ENCODE assay signal across 31 cellular contexts in the genomic region with DNA sequence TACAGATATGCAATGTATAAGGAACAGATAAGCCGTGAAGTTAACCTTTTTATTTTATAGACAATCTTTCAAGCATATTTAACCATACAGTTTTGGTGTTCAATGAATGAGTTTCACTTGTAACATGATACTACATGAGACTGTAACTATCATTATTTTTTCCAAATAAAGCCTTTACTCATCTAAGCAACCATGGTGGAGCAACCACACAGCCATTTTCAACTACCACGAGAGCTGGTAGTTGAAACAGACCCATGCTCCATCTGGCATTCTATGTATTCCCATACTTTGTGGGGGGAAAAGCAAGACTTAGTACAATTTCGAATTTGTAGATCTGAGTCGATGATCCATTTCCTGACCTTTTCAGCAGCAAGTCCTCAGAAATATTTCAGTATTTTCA.
"Had no signal": no experiment of that assay in that cellular context is flagged by ENCODE, and none has a peak within 500 bp of the region (broad histone marks: within the 10 kb centered on the region; RNA-seq: fewer than 3 reads in every experiment).

No MANE protein-coding gene starts in this region.

- H3K27ac Mint-ChIP-seq: activated CD4-positive, alpha-beta memory T cell treated with anti-CD3 and anti-CD28 coated beads, Interleukin-2, amount 10 ng/mL, durations not matched to agents 7 days and 5 days; activated CD4-positive, alpha-beta T cell treated with anti-CD3 and anti-CD28 coated beads, Interleukin-2, amount 10 ng/mL, durations not matched to agents 7 days and 5 days; activated T-helper 17 cell treated with anti-CD3 and anti-CD28 coated beads, Interleukin-2, amount 50 U/mL, for 72 hours; effector memory CD8-positive, alpha-beta T cell; nephron progenitor cell; stimulated activated effector memory CD8-positive, alpha-beta T cell treated with anti-CD3 and anti-CD28 coated beads, Interleukin-12 subunit alpha, Interleukin-12 subunit beta, amount 100 ng/mL, for 72 hours; stimulated activated naive CD8-positive, alpha-beta T cell treated with anti-CD3 and anti-CD28 coated beads, Interleukin-15, amount 100 ng/mL, for 72 hours; WTC11 had no signal

- H3K4me1 ChIP-seq: gastrocnemius medialis, prostate gland, upper lobe of left lung had no signal

- H3K4me1 Mint-ChIP-seq: activated CD4-positive, alpha-beta memory T cell treated with anti-CD3 and anti-CD28 coated beads, Interleukin-2, amount 10 ng/mL, durations not matched to agents 7 days and 5 days; activated CD4-positive, alpha-beta T cell treated with anti-CD3 and anti-CD28 coated beads, Interleukin-2, amount 10 ng/mL, durations not matched to agents 7 days and 5 days; activated T-helper 17 cell treated with anti-CD3 and anti-CD28 coated beads, Interleukin-2, amount 50 U/mL, for 72 hours; naive B cell; stimulated activated effector memory CD8-positive, alpha-beta T cell treated with anti-CD3 and anti-CD28 coated beads, Interleukin-12 subunit alpha, Interleukin-12 subunit beta, amount 100 ng/mL, for 72 hours; stimulated activated naive CD8-positive, alpha-beta T cell treated with anti-CD3 and anti-CD28 coated beads, Interleukin-15, amount 100 ng/mL, for 72 hours had no signal

- H3K9me3 Mint-ChIP-seq: activated CD4-positive, alpha-beta memory T cell treated with anti-CD3 and anti-CD28 coated beads, Interleukin-2, amount 10 ng/mL, durations not matched to agents 7 days and 5 days; activated CD4-positive, alpha-beta T cell treated with anti-CD3 and anti-CD28 coated beads, Interleukin-2, amount 10 ng/mL, durations not matched to agents 7 days and 5 days; activated T-cell treated with anti-CD3 and anti-CD28 coated beads, Interleukin-2, amount 50 U/mL, for 4 hours; activated T-helper 17 cell treated with anti-CD3 and anti-CD28 coated beads, Interleukin-2, amount 50 U/mL, for 72 hours; nephron progenitor cell had no signal

- H3K36me3 Mint-ChIP-seq: naive B cell; stimulated activated effector memory CD8-positive, alpha-beta T cell treated with anti-CD3 and anti-CD28 coated beads, Interleukin-12 subunit alpha, Interleukin-12 subunit beta, amount 100 ng/mL, for 72 hours had no signal

- H3K4me3 Mint-ChIP-seq: activated CD4-positive, alpha-beta memory T cell treated with anti-CD3 and anti-CD28 coated beads, Interleukin-2, amount 10 ng/mL, durations not matched to agents 7 days and 5 days; activated CD4-positive, alpha-beta T cell treated with anti-CD3 and anti-CD28 coated beads, Interleukin-2, amount 10 ng/mL, durations not matched to agents 7 days and 5 days; activated T-cell treated with anti-CD3 and anti-CD28 coated beads, Interleukin-2, amount 50 U/mL, for 4 hours; activated T-helper 17 cell treated with anti-CD3 and anti-CD28 coated beads, Interleukin-2, amount 50 U/mL, for 72 hours; effector memory CD8-positive, alpha-beta T cell; naive B cell; nephron progenitor cell; stimulated activated effector memory CD8-positive, alpha-beta T cell treated with anti-CD3 and anti-CD28 coated beads, Interleukin-12 subunit alpha, Interleukin-12 subunit beta, amount 100 ng/mL, for 72 hours; stimulated activated naive CD8-positive, alpha-beta T cell treated with anti-CD3 and anti-CD28 coated beads, Interleukin-15, amount 100 ng/mL, for 72 hours; WTC11 had no signal

- H3K27me3 ChIP-seq: gastrocnemius medialis, neutrophil, ovary, upper lobe of left lung had no signal

- ATAC-seq: activated T-cell treated with anti-CD3 and anti-CD28 coated beads, Interleukin-2, amount 50 U/mL, for 4 hours; activated T-helper 17 cell treated with anti-CD3 and anti-CD28 coated beads, Interleukin-2, amount 50 U/mL, for 72 hours; effector memory CD8-positive, alpha-beta T cell; gastrocnemius medialis; left colon; sciatic nerve; stimulated activated effector memory CD8-positive, alpha-beta T cell treated with anti-CD3 and anti-CD28 coated beads, Interleukin-12 subunit alpha, Interleukin-12 subunit beta, amount 100 ng/mL, for 72 hours; stimulated activated naive CD8-positive, alpha-beta T cell treated with anti-CD3 and anti-CD28 coated beads, Interleukin-15, amount 100 ng/mL, for 72 hours; WTC11 had no signal

- DNase-seq: activated CD4-positive, alpha-beta memory T cell treated with anti-CD3 and anti-CD28 coated beads, Interleukin-2, amount 10 ng/mL, durations not matched to agents 7 days and 5 days; activated CD4-positive, alpha-beta T cell treated with anti-CD3 and anti-CD28 coated beads for 1 hour; activated CD4-positive, alpha-beta T cell treated with anti-CD3 and anti-CD28 coated beads, Interleukin-2, amount 10 ng/mL, durations not matched to agents 7 days and 5 days; activated gamma-delta T cell treated with Interleukin-2 at 50 U/mL for 16 hours; activated naive CD4-positive, alpha-beta T cell treated with anti-CD3 and anti-CD28 coated beads, Interleukin-2, amount 50 U/mL, for 16 hours; activated T-cell treated with anti-CD3 and anti-CD28 coated beads, Interleukin-2, amount 50 U/mL, for 4 hours; amniotic stem cell; caudate nucleus; cortex of kidney; effector memory CD8-positive, alpha-beta T cell; gastrocnemius medialis; hippocampal formation; kidney; left colon; mammary epithelial cell; naive B cell; nephron progenitor cell; ovary; retina; small intestine; stimulated activated CD4-positive, alpha-beta T cell treated with anti-CD3 and anti-CD28 coated beads, Interleukin-4, amount 100 ng/mL, for 24 hours; stimulated activated naive CD8-positive, alpha-beta T cell treated with anti-CD3 and anti-CD28 coated beads, Interleukin-15, amount 100 ng/mL, for 72 hours; substantia nigra; T-helper 2 cell; upper lobe of left lung had no signal

- H3K9me3 ChIP-seq: gastrocnemius medialis, neutrophil, ovary, prostate gland, upper lobe of left lung had no signal

- H3K36me3 ChIP-seq: gastrocnemius medialis, neutrophil, ovary, prostate gland, upper lobe of left lung had no signal

- H3K27me3 Mint-ChIP-seq: activated CD4-positive, alpha-beta memory T cell treated with anti-CD3 and anti-CD28 coated beads, Interleukin-2, amount 10 ng/mL, durations not matched to agents 7 days and 5 days; activated CD4-positive, alpha-beta T cell treated with anti-CD3 and anti-CD28 coated beads, Interleukin-2, amount 10 ng/mL, durations not matched to agents 7 days and 5 days; activated T-helper 17 cell treated with anti-CD3 and anti-CD28 coated beads, Interleukin-2, amount 50 U/mL, for 72 hours; effector memory CD8-positive, alpha-beta T cell; naive B cell; stimulated activated naive CD8-positive, alpha-beta T cell treated with anti-CD3 and anti-CD28 coated beads, Interleukin-15, amount 100 ng/mL, for 72 hours had no signal

- H3K27ac ChIP-seq: gastrocnemius medialis, neutrophil, ovary, prostate gland, upper lobe of left lung had no signal

- H3K4me3 ChIP-seq: gastrocnemius medialis, ovary, prostate gland, upper lobe of left lung had no signal
